Comparison of ENCODE assay signal across 9 cellular contexts in the genomic region with DNA sequence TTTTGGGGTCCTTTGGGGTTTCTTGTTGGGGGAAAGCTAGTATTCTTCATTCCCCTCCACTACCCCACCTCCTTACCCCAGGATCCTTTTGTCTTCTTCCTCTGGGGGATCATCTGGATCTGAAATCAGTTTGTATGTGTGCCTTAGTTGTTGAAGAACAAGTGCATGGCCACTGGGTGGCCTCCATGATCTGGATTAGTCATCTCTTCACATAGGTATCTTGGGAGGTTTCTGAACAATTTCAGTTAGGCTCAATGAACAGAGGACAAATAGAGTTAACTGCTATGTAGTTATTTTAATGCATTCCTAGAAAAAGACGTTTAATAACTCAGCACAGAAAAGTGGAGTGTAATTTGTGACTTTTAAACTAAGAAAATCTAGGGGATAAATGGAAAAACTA. TPM values are rescaled to one million over a fixed set of nuclear protein-coding genes. Genes with fewer than 3 reads are reported as not detected.
DNase-seq lines count a peak whose midpoint lies in the region; ATAC-seq and TF ChIP-seq lines count a peak whose summit lies in the region.
"Had no signal": no experiment of that assay in that cellular context is flagged by ENCODE, and none has a peak within 500 bp of the region (broad histone marks: within the 10 kb centered on the region; RNA-seq: fewer than 3 reads in every experiment).

No MANE protein-coding gene starts in this region.

- DNase-seq in COLO668 (lab: John Stamatoyannopoulos, UW; ENCODE audit: unreplicated experiment) (peak; percentile 24), NCI-H1092 (lab: John Stamatoyannopoulos, UW) (peak; percentile 35), endothelial cell (ENCODE audit: low spot score) (peak; percentile 32), ureter (ENCODE audit: low spot score) (no peak), GM03348 (ENCODE audit: low spot score) (no peak), left ventricle myocardium inferior (no peak), NCI-H1694 treated with DMSO at 0.1 percent for 48 hours (lab: John Stamatoyannopoulos, UW) (no peak)

- intact Hi-C loops in left ventricle myocardium inferior (cut with micrococcal nuclease), result no loop called here

- TF ChIP-seq CTCF in endothelial cell (IDR thresholded peaks at IDR 0.05; ENCODE audit: unreplicated experiment), result no peak
- no peak for TF ChIP-seq CTCF in left ventricle myocardium inferior (IDR thresholded peaks at IDR 0.05; ENCODE audit: borderline replicate concordance)

- no peaks in the 10 kb centered on the region for H3K36me3 ChIP-seq in left ventricle myocardium inferior

- H3K9me3 Mint-ChIP-seq in endothelial cell (ENCODE audit: unreplicated experiment), result no peaks in the 10 kb centered on the region
- H3K9me3 Mint-ChIP-seq: stimulated activated naive CD8-positive, alpha-beta T cell treated with anti-CD3 and anti-CD28 coated beads, Interleukin-15, Interleukin-2, amounts not matched to agents 100 ng/mL and 50 ng/mL, for 24 hours had no signal

- H3K4me1 ChIP-seq in left ventricle myocardium inferior, result no peaks in the 10 kb centered on the region

- no peaks in the 10 kb centered on the region for H3K27me3 ChIP-seq in left ventricle myocardium inferior (ENCODE audit: low read depth)

- peaks cover 14% of the 10 kb centered on the region for H3K4me1 Mint-ChIP-seq in endothelial cell (ENCODE audit: unreplicated experiment)

- no peak overlapping the region for H3K4me3 ChIP-seq in left ventricle myocardium inferior

- peaks cover 2% of the 10 kb centered on the region for H3K27me3 Mint-ChIP-seq in endothelial cell (ENCODE audit: unreplicated experiment)

- ATAC-seq in GM19395 (IDR thresholded peaks at IDR 0.05; ENCODE audit: unreplicated experiment), result peak; percentile 74

- no peak overlapping the region for H3K27ac ChIP-seq in left ventricle myocardium inferior (replicated peaks)

- no peak overlapping the region for H3K4me3 Mint-ChIP-seq in endothelial cell (ENCODE audit: unreplicated experiment)
- H3K4me3 Mint-ChIP-seq: stimulated activated naive CD8-positive, alpha-beta T cell treated with anti-CD3 and anti-CD28 coated beads, Interleukin-15, Interleukin-2, amounts not matched to agents 100 ng/mL and 50 ng/mL, for 24 hours had no signal

- H3K27ac Mint-ChIP-seq in endothelial cell (ENCODE audit: unreplicated experiment), result no peak overlapping the region
- H3K27ac Mint-ChIP-seq: stimulated activated naive CD8-positive, alpha-beta T cell treated with anti-CD3 and anti-CD28 coated beads, Interleukin-15, Interleukin-2, amounts not matched to agents 100 ng/mL and 50 ng/mL, for 24 hours had no signal

- H3K36me3 Mint-ChIP-seq in endothelial cell (ENCODE audit: low read depth, unreplicated experiment), result no peaks in the 10 kb centered on the region

- H3K9me3 ChIP-seq in left ventricle myocardium inferior (replicated peaks), result no peaks in the 10 kb centered on the region

RNA-seq across cellular contexts. Expression of a gene that starts 7.1 kb away (rescaled TPM):
- total RNA-seq in endothelial cell (ENCODE audit: unreplicated experiment), result 64.5 TPM
- 46.3 TPM for total RNA-seq in ureter
- total RNA-seq in left ventricle myocardium inferior, result 4.6 TPM

Comparison
In these comparisons a context has a peak if more than half of its experiments do, and no peak if none do; other contexts are left out.
1. DNase-seq: peak in COLO668 (single experiment), NCI-H1092 (single experiment) and endothelial cell (single experiment); none in ureter (single experiment), GM03348 (single experiment), left ventricle myocardium inferior (single experiment) and NCI-H1694 treated with DMSO at 0.1 percent for 48 hours (single experiment).